ENCODE assay signal across 30 cellular contexts in genomic region chr15:82168296-82168695, GRCh38.
"Had no signal": no experiment of that assay in that cellular context is flagged by ENCODE, and none has a peak within 500 bp of the region (broad histone marks: within the 10 kb centered on the region; RNA-seq: fewer than 3 reads in every experiment).

No MANE protein-coding gene starts in this region.

- H3K4me1 ChIP-seq: ascending aorta, body of pancreas had no signal

- H3K27me3 Mint-ChIP-seq: activated naive CD4-positive, alpha-beta T cell treated with anti-CD3 and anti-CD28 coated beads, Interleukin-2, amount 10 ng/mL, durations not matched to agents 7 days and 5 days; activated naive CD8-positive, alpha-beta T cell treated with anti-CD3 and anti-CD28 coated beads, Interleukin-2, amount 10 ng/mL, durations not matched to agents 7 days and 5 days had no signal

- H3K27ac Mint-ChIP-seq: activated naive CD4-positive, alpha-beta T cell treated with anti-CD3 and anti-CD28 coated beads, Interleukin-2, amount 10 ng/mL, durations not matched to agents 7 days and 5 days; activated naive CD8-positive, alpha-beta T cell treated with anti-CD3 and anti-CD28 coated beads, Interleukin-2, amount 10 ng/mL, durations not matched to agents 7 days and 5 days; activated T-helper 2 cell treated with anti-CD3 and anti-CD28 coated beads, Interferon-gamma antibody, Interleukin-2, Interleukin-4, amounts not matched to agents 10 μg/mL and 5 μg/mL and 100 μg/mL, durations not matched to agents 14 hours and 24 hours and 36 hours; WTC11 had no signal

- ATAC-seq: body of pancreas, K562, Panc1, Right ventricle myocardium inferior, WTC11 had no signal

- DNase-seq: activated CD4-positive, alpha-beta T cell treated with anti-CD3 and anti-CD28 coated beads for 48 hours; activated CD4-positive, alpha-beta T cell treated with anti-CD3 and anti-CD28 coated beads, Interleukin-2, amount 50 U/mL, for 4 hours; activated CD4-positive, CD25-positive, alpha-beta regulatory T cell treated with anti-CD3 and anti-CD28 coated beads, Interleukin-2, amount 50 U/mL, for 72 hours; activated CD8-positive, alpha-beta memory T cell treated with anti-CD3 and anti-CD28 coated beads for 24 hours; activated gamma-delta T cell treated with Interleukin-2 at 50 U/mL for 16 hours; activated naive CD4-positive, alpha-beta T cell treated with anti-CD3 and anti-CD28 coated beads, Interleukin-2, amount 10 ng/mL, durations not matched to agents 7 days and 5 days; activated naive CD8-positive, alpha-beta T cell treated with anti-CD3 and anti-CD28 coated beads, Interleukin-2, amount 10 ng/mL, durations not matched to agents 7 days and 5 days; activated T-cell treated with anti-CD3 and anti-CD28 coated beads, Interleukin-2, amount 50 U/mL, for 48 hours; body of pancreas; Karpas-422; MM.1S; NCI-H1105; NCI-H1436; NCI-H1694 treated with DMSO at 0.1 percent for 48 hours; NCI-H2029 treated with DMSO at 0.1 percent for 48 hours; NCI-H345; NCI-H510A; NCI-H526 treated with DMSO at 0.1 percent for 48 hours; NCI-H82; NK-92 treated with Interleukin-12 subunit alpha and Interleukin-12 subunit beta, amount 100 ng/mL, for 24 hours; OCI-M1; RPMI8226; T-helper 9 cell had no signal

- H3K36me3 Mint-ChIP-seq: WTC11 had no signal

- H3K27ac ChIP-seq: ascending aorta, body of pancreas, SK-N-MC had no signal

- H3K27me3 ChIP-seq: ascending aorta, body of pancreas had no signal

- H3K4me1 Mint-ChIP-seq: WTC11 had no signal

- H3K4me3 Mint-ChIP-seq: activated naive CD4-positive, alpha-beta T cell treated with anti-CD3 and anti-CD28 coated beads, Interleukin-2, amount 10 ng/mL, durations not matched to agents 7 days and 5 days; activated naive CD8-positive, alpha-beta T cell treated with anti-CD3 and anti-CD28 coated beads, Interleukin-2, amount 10 ng/mL, durations not matched to agents 7 days and 5 days; WTC11 had no signal

- H3K9me3 Mint-ChIP-seq: activated naive CD4-positive, alpha-beta T cell treated with anti-CD3 and anti-CD28 coated beads, Interleukin-2, amount 10 ng/mL, durations not matched to agents 7 days and 5 days; activated T-helper 2 cell treated with anti-CD3 and anti-CD28 coated beads, Interferon-gamma antibody, Interleukin-2, Interleukin-4, amounts not matched to agents 10 μg/mL and 5 μg/mL and 100 μg/mL, durations not matched to agents 14 hours and 24 hours and 36 hours; WTC11 had no signal

- H3K9me3 ChIP-seq: ascending aorta, body of pancreas had no signal

- H3K4me3 ChIP-seq: ascending aorta, body of pancreas, K562, SK-N-MC had no signal
